ENCODE assay signal across 8 cellular contexts in the genomic region with DNA sequence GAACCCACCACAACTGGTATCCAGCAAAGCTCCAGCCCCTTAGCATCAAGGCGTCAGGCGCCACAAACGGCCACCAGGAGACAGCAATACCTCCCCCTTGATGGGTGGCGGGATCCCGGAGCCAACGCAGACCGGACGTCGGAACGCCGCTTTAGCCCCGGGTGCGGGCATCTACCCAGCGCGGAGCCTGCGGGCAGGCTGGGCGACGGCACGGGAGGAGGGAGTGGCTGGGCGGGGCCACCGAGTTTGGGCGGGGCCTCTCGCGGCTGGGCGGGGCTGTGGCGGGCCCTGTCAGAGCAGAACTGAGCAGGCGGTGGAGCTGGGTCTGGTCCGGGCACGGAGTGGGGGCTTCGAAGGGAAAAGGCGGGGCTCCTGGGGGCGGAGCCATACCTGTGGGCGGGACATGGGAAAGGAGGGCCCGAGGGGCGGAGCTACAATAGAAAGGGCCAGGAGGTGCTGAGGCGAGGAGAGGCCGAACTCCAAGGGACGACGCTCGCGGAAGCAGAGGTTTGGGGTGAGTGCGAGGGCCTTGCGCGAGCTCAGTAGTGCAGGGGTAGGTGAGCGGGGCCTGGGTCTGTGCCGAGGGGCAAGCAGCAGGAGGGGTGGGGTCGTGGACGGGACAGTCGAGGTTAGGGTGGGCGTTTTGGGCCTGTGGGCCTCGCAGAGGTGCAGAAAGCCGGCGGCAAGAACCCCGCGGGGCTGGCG. TPM values are rescaled to one million over a fixed set of nuclear protein-coding genes. Genes with fewer than 3 reads are reported as not detected.
DNase-seq lines count a peak whose midpoint lies in the region; ATAC-seq, FAIRE-seq and TF ChIP-seq lines count a peak whose summit lies in the region.

No MANE protein-coding gene starts in this region.

- H3K4me2 ChIP-seq in H1 (ENCODE audit: insufficient read depth in 1 of 2, low read depth in 2 of 2, low read length in 2 of 2) (peak overlapping the region; percentile 92 to 98), mesendoderm (ENCODE audit: low read length) (peak overlapping the region; percentile 79)

- H2AFZ ChIP-seq in H1 (ENCODE audit: low read length) = peak overlapping the region; percentile 49; the same call in 1 of the 2 replicates

- peaks cover 13% of the 10 kb centered on the region for H3K23me2 ChIP-seq in H1 (ENCODE audit: low read depth, low read length)

- no peak overlapping the region for H2BK20ac ChIP-seq in H1 (ENCODE audit: low read length)

- TF ChIP-seq RAD21 in H1 (IDR thresholded peaks at IDR 0.05 in 1 of 2, conservative IDR thresholded peaks at IDR 0.05 in 1 of 2; ENCODE audit: low read depth in 2 of 2, low read length in 2 of 2) = peak in 1 of 2 experiments; percentile 24; a peak in 2 of 4 replicates

- peak overlapping the region; percentile 80; the same call in 1 of the 2 replicates for H3K27ac ChIP-seq in H1 (ENCODE audit: low read depth, low read length)
- H3K27ac ChIP-seq in mesendoderm (ENCODE audit: low read depth, low read length) = peak overlapping the region; percentile 38

- no peaks in the 10 kb centered on the region for H3K79me2 ChIP-seq in H1 (ENCODE audit: control insufficient read depth in 1 of 2, insufficient read depth in 2 of 2, low read length in 2 of 2)
- H3K79me2 ChIP-seq in mesendoderm (ENCODE audit: control insufficient read depth, insufficient read depth, low read length) = no peaks in the 10 kb centered on the region

- POLR2A ChIA-PET in H1 (lab: Charles Lee; ENCODE audit: partially characterized antibody) = interaction anchor here (0.8 to 2.3 kb wide), 9 partner anchors 10 to 226 kb away, joined by 3 to 12 read pairs (median 3); partner anchors contain the start of genes LRSAM1, RPL12 and SLC2A8

- TF ChIP-seq CTCF in H1 (IDR thresholded peaks at IDR 0.05; ENCODE audit: control extremely low read depth in 1 of 3, insufficient read depth in 1 of 3, low read depth in 1 of 3, low read length in 3 of 3) = no peak

- peak overlapping the region; percentile 70 for H3K4ac ChIP-seq in H1 (replicated peaks; ENCODE audit: insufficient read length, low read depth, low read length)
- no peak overlapping the region for H3K4ac ChIP-seq in mesendoderm (ENCODE audit: low read depth, low read length)

- peak overlapping the region; percentile 50 for H4K5ac ChIP-seq in H1 (ENCODE audit: insufficient read length, low read depth, low read length)
- no peak overlapping the region for H4K5ac ChIP-seq in mesendoderm (ENCODE audit: low read length)

- no peak for TF ChIP-seq EP300 in H1 (IDR thresholded peaks at IDR 0.05; ENCODE audit: borderline replicate concordance in 1 of 2, low read depth in 2 of 2, low read length in 2 of 2)

- peaks cover 2 to 7% of the 10 kb centered on the region in 2 experiments for H4K20me1 ChIP-seq in H1 (replicated peaks in 1 of 2; ENCODE audit: control insufficient read depth in 1 of 2, insufficient read depth in 2 of 2, low read length in 2 of 2)

- TF ChIP-seq POLR2A in H1 (IDR thresholded peaks at IDR 0.05; ENCODE audit: control extremely low read depth in 1 of 2, low read depth in 2 of 2, low read length in 2 of 2) = peak; percentile 37 to 72; a peak in 2 of 3 replicates

- H2BK5ac ChIP-seq in H1 (ENCODE audit: low read depth, low read length) (peak overlapping the region; percentile 80; the same call in 1 of the 2 replicates), mesendoderm (ENCODE audit: low read length) (no peak overlapping the region)

- H3K9me3 ChIP-seq in H1 (ENCODE audit: insufficient read depth in 2 of 2, low read depth in 1 of 2, low read length in 1 of 2) = no peaks in the 10 kb centered on the region

- CTCF ChIA-PET in H1 (lab: Charles Lee; ENCODE audit: partially characterized antibody) = interaction anchor here (0.6 to 3.7 kb wide), 15 partner anchors 9 to 316 kb away, joined by 3 to 16 read pairs (median 4); partner anchors contain the start of gene SLC2A8

- H4K91ac ChIP-seq in H1 (replicated peaks; ENCODE audit: insufficient read length, low read length) = peak overlapping the region; percentile 27

- 1% methylated on average over 29 of the region's 56 CpGs; no CpG with 5 or more reads in 1 of the 2 experiments for WGBS in H1 (ENCODE audit: extremely low coverage in 1 of 2, insufficient coverage in 1 of 2, insufficient read length in 1 of 2, insufficient replicate concordance in 2 of 2, low coverage in 1 of 2, low lambda C conversion rate in 2 of 2, missing lambda C conversion rate in 1 of 2), 2 experiments
- WGBS in mesendoderm (ENCODE audit: extremely low coverage, insufficient coverage, low lambda C conversion rate) = no CpG with 5 or more reads among the region's 56 CpGs

- peaks cover 2 to 15% (median 13%) of the 10 kb centered on the region in 4 experiments; a peak in 6 of 7 replicates for H3K27me3 ChIP-seq in H1 (replicated peaks in 1 of 4; ENCODE audit: control insufficient read depth in 3 of 4, extremely low read depth in 1 of 4, insufficient read depth in 3 of 4, low read length in 3 of 4)
- peaks cover 7% of the 10 kb centered on the region for H3K27me3 ChIP-seq in mesendoderm (ENCODE audit: insufficient read depth, low read length, poor library complexity)

- ATAC-seq in GM19372 (IDR thresholded peaks at IDR 0.05; ENCODE audit: low read depth, unreplicated experiment) (peak; percentile 53), HG03521 (IDR thresholded peaks at IDR 0.05; ENCODE audit: unreplicated experiment) (peak; percentile 55)

- H3K18ac ChIP-seq in H1 (ENCODE audit: extremely low read depth, low read length) (peak overlapping the region; percentile 97), mesendoderm (ENCODE audit: low read length) (peak overlapping the region; percentile 94)

- H2AK5ac ChIP-seq in H1 (ENCODE audit: low read depth, low read length) (no peak overlapping the region), mesendoderm (ENCODE audit: low read length) (no peak overlapping the region)

- no peak overlapping the region for H3K23ac ChIP-seq in H1 (ENCODE audit: insufficient read length)
- no peak overlapping the region for H3K23ac ChIP-seq in mesendoderm (ENCODE audit: low read length)

- no peak overlapping the region for H3K14ac ChIP-seq in H1 (ENCODE audit: insufficient read length)

- H3K79me1 ChIP-seq in H1 (ENCODE audit: low read depth, low read length) (no peaks in the 10 kb centered on the region), mesendoderm (ENCODE audit: low read length) (no peaks in the 10 kb centered on the region)

- peak overlapping the region; percentile 98; the same call in 1 of the 2 replicates for H4K8ac ChIP-seq in H1 (ENCODE audit: extremely low read depth, insufficient read depth, low read length)
- H4K8ac ChIP-seq in mesendoderm (ENCODE audit: low read depth, low read length) = no peak overlapping the region

- H3K9ac ChIP-seq in H1 (replicated peaks in 1 of 4; ENCODE audit: extremely low read depth in 1 of 4, low read depth in 3 of 4, low read length in 3 of 4) (peak overlapping the region in 3 of 4 experiments; percentile 39 to 82 (median 75); a peak in 4 of 7 replicates), mesendoderm (ENCODE audit: low read length) (peak overlapping the region; percentile 69)

- H3K4me1 ChIP-seq in H1 (replicated peaks in 1 of 4; ENCODE audit: control insufficient read depth in 3 of 4, insufficient read depth in 4 of 4, low read length in 3 of 4) (peaks cover 0 to 13% (median 8%) of the 10 kb centered on the region in 4 experiments; a peak in 5 of 7 replicates), mesendoderm (ENCODE audit: control insufficient read depth, low read depth, low read length) (no peaks in the 10 kb centered on the region)

- H3K36me3 ChIP-seq in H1 (ENCODE audit: control insufficient read depth in 2 of 4, insufficient read depth in 4 of 4, low read length in 3 of 4) (no peaks in the 10 kb centered on the region), mesendoderm (ENCODE audit: control insufficient read depth, insufficient read depth, low read length) (no peaks in the 10 kb centered on the region)

- H2BK15ac ChIP-seq in H1 (ENCODE audit: low read length) (0 out of 2 replicates have a peak overlapping the region, but pooled peaks have one; percentile 95), mesendoderm (replicated peaks; ENCODE audit: low read depth) (no peak overlapping the region)

- FAIRE-seq in H1 (lab: Jason Lieb, UNC) = no peak

- H2BK120ac ChIP-seq in H1 (replicated peaks; ENCODE audit: low read depth, low read length) (no peak overlapping the region), mesendoderm (ENCODE audit: low read depth, low read length) (no peak overlapping the region)

- H3K56ac ChIP-seq in H1 (replicated peaks; ENCODE audit: insufficient read length, low read depth, low read length) = no peak overlapping the region
- peak overlapping the region; percentile 88 for H3K56ac ChIP-seq in mesendoderm (ENCODE audit: low read length)

- DNase-seq in C1 segment of cervical spinal cord (lab: John Stamatoyannopoulos, UW) (peak in 12 of 14 donors; percentile 55 to 94 (median 80)), NCI-H82 treated with DMSO at 0.1 percent for 48 hours (lab: John Stamatoyannopoulos, UW; ENCODE audit: unreplicated experiment) (peak; percentile 82), H1 (ENCODE audit: low read depth in 1 of 2, low spot score in 2 of 2) (peak; percentile 94 to 100), mesendoderm (peak; percentile 98)
- DNase-seq in activated CD8-positive, alpha-beta memory T cell treated with anti-CD3 and anti-CD28 coated beads, Interleukin-2, amount 50 U/mL, for 1 hour (ENCODE audit: extremely low read depth) = peak; percentile 68
- peak; percentile 67 for DNase-seq in stimulated activated CD8-positive, alpha-beta memory T cell treated with anti-CD3 and anti-CD28 coated beads, Interleukin-12 subunit alpha, Interleukin-12 subunit beta, amount 100 ng/mL, for 1 hour (ENCODE audit: low read depth)

- no peak overlapping the region; the same call in 1 of the 2 replicates for H2BK12ac ChIP-seq in H1 (ENCODE audit: low read depth, low read length)

- H3K4me3 ChIP-seq in H1 (ENCODE audit: extremely low read depth in 1 of 4, insufficient read depth in 2 of 4, low read depth in 3 of 4, low read length in 4 of 4) (peak overlapping the region; percentile 55 to 80 (median 76)), mesendoderm (ENCODE audit: low read length) (peak overlapping the region; percentile 38)

TF ChIP-seq in H1, 55 proteins besides CTCF, POLR2A, EP300 and RAD21 (continues in another document):
- TF ChIP-seq KDM4A (IDR thresholded peaks at IDR 0.05; ENCODE audit: low read depth, low read length, severe bottlenecking) (peak; percentile 52), RBBP5 (IDR thresholded peaks at IDR 0.05; ENCODE audit: borderline replicate concordance, low read depth, low read length) (no peak)

RNA-seq across cellular contexts. Expression of gene GARNL3, which starts 40.2 kb away (rescaled TPM):
- 17.3 and 18.3 TPM in 2 replicates for total RNA-seq in H1 (2021; fragmentation: NEBNext Ultra II Directional; extraction: Animal tissue kit (Norgen Biotek cat#: 25700))
- polyA plus RNA-seq in H1 (2011; rRNA removed) = 5.2 and 6.5 TPM in 2 replicates
- 11.5 TPM for polyA plus RNA-seq in H1 (2011; cell fraction: cytosol; rRNA removed)
- polyA plus RNA-seq in H1 (2011; cell fraction: nucleus; rRNA removed) = 49.0 TPM
- 12.4 to 16.9 TPM (median 15.8 TPM) in 4 replicates for polyA plus RNA-seq in H1 (2012, experiment 1 of 2)
- 1.5 TPM for polyA plus RNA-seq in H1 (2012, experiment 2 of 2)
- polyA plus RNA-seq in H1 (2013, experiment 1 of 2) = 7.4 TPM
- polyA plus RNA-seq in H1 (2013, experiment 2 of 2) = 7.5 TPM
- 35.2 and 50.9 TPM in 2 replicates for polyA minus RNA-seq in H1 (2011; rRNA and poly(A)+ RNA removed)
- 15.3 TPM for polyA minus RNA-seq in H1 (2011; cell fraction: cytosol; rRNA and poly(A)+ RNA removed)
- polyA minus RNA-seq in H1 (2011; cell fraction: nucleus; rRNA and poly(A)+ RNA removed) = 67.8 TPM
- polyA plus RNA-seq in mesendoderm (2013, experiment 1 of 2) = 1.3 TPM
- 1.2 TPM for polyA plus RNA-seq in mesendoderm (2013, experiment 2 of 2)

Comparison
In these comparisons a context has a peak if more than half of its experiments do, and no peak if none do; other contexts are left out.
1. Peak in every context shown above with its lines: DNase-seq, ATAC-seq, H3K4me3 ChIP-seq and H3K27ac ChIP-seq.